In genomic region chr17:1137465-1137894, GRCh38 we compare ENCODE assay signal across 12 cellular contexts. TPM values are rescaled to one million over a fixed set of nuclear protein-coding genes. Genes with fewer than 3 reads are reported as not detected.
DNase-seq lines count a peak whose midpoint lies in the region; ATAC-seq and TF ChIP-seq lines count a peak whose summit lies in the region.
"Had no signal": no experiment of that assay in that cellular context is flagged by ENCODE, and none has a peak within 500 bp of the region (broad histone marks: within the 10 kb centered on the region; RNA-seq: fewer than 3 reads in every experiment).

No MANE protein-coding gene starts in this region.

- H3K27ac Mint-ChIP-seq in CD8-positive, alpha-beta T cell: peak overlapping the region; percentile 38
- H3K27ac Mint-ChIP-seq in activated CD8-positive, alpha-beta T cell treated with anti-CD3 and anti-CD28 coated beads, Interleukin-2, amount 10 ng/mL, durations not matched to agents 7 days and 5 days: no peak overlapping the region
- H3K27ac Mint-ChIP-seq in progenitor cell of endocrine pancreas: no peak overlapping the region

- peak overlapping the region; percentile 100 for H2AFZ ChIP-seq in MM.1S (ENCODE audit: low read length)

- TF ChIP-seq POLR2A in ovary (IDR thresholded peaks at IDR 0.05): no peak

- TF ChIP-seq CTCF in CD8-positive, alpha-beta T cell (IDR thresholded peaks at IDR 0.05): no peak
- TF ChIP-seq CTCF in MM.1S (IDR thresholded peaks at IDR 0.05; ENCODE audit: low read length) (no peak), mucosa of descending colon (IDR thresholded peaks at IDR 0.05) (no peak), ovary (IDR thresholded peaks at IDR 0.05) (no peak), progenitor cell of endocrine pancreas (IDR thresholded peaks at IDR 0.05; ENCODE audit: unreplicated experiment) (no peak)

- peak overlapping the region; percentile 6 for H3K4me3 Mint-ChIP-seq in CD8-positive, alpha-beta T cell
- H3K4me3 Mint-ChIP-seq in activated CD8-positive, alpha-beta T cell treated with anti-CD3 and anti-CD28 coated beads, Interleukin-2, amount 10 ng/mL, durations not matched to agents 7 days and 5 days: no peak overlapping the region
- H3K4me3 Mint-ChIP-seq in progenitor cell of endocrine pancreas (ENCODE audit: low read depth): no peak overlapping the region

- no peaks in the 10 kb centered on the region for H3K9me3 Mint-ChIP-seq in CD8-positive, alpha-beta T cell
- H3K9me3 Mint-ChIP-seq in activated CD8-positive, alpha-beta T cell treated with anti-CD3 and anti-CD28 coated beads, Interleukin-2, amount 10 ng/mL, durations not matched to agents 7 days and 5 days (ENCODE audit: insufficient read depth): no peaks in the 10 kb centered on the region
- no peaks in the 10 kb centered on the region for H3K9me3 Mint-ChIP-seq in progenitor cell of endocrine pancreas (ENCODE audit: low read depth)

- no peaks in the 10 kb centered on the region for H4K20me1 ChIP-seq in MM.1S (ENCODE audit: insufficient read depth, low read length)

- H3K27me3 Mint-ChIP-seq in CD8-positive, alpha-beta T cell (ENCODE audit: low read depth): no peaks in the 10 kb centered on the region
- H3K27me3 Mint-ChIP-seq in activated CD8-positive, alpha-beta T cell treated with anti-CD3 and anti-CD28 coated beads, Interleukin-2, amount 10 ng/mL, durations not matched to agents 7 days and 5 days (ENCODE audit: low read depth): no peaks in the 10 kb centered on the region
- H3K27me3 Mint-ChIP-seq in progenitor cell of endocrine pancreas: no peaks in the 10 kb centered on the region

- H3K4me2 ChIP-seq in MM.1S (ENCODE audit: low read depth, low read length): peak overlapping the region; percentile 95

- no peak overlapping the region for H3K4me3 ChIP-seq in CD8-positive, alpha-beta T cell (ENCODE audit: low read depth, low read length)
- H3K4me3 ChIP-seq in MM.1S (ENCODE audit: low read length) (peak overlapping the region; percentile 82), mucosa of descending colon (no peak overlapping the region), ovary (no peak overlapping the region)

- intact Hi-C loops in CD8-positive, alpha-beta T cell (cut with DNase I, micrococcal nuclease): no loop called here
- intact Hi-C loops in mucosa of descending colon (cut with DNase I, micrococcal nuclease) (no loop called here), ovary (cut with DNase I) (no loop called here)

- CTCF ChIA-PET in CD8-positive, alpha-beta T cell (lab: Charles Lee): interaction anchor here (2.6 to 2.9 kb wide), 2 partner anchors 15 to 50 kb away, joined by 9 to 10 read pairs; no protein-coding TSS in a partner anchor
- CTCF ChIA-PET in activated CD8-positive, alpha-beta T cell treated with anti-CD3 and anti-CD28 coated beads, Interleukin-2, amount 10 ng/mL, durations not matched to agents 7 days and 5 days (lab: Charles Lee): interaction anchor here (1.2 kb wide), 1 partner anchor 15 kb away, joined by 3 read pairs; no protein-coding TSS in a partner anchor

- no peaks in the 10 kb centered on the region for H3K79me2 ChIP-seq in MM.1S (ENCODE audit: low read length)

- H3K9me3 ChIP-seq in CD8-positive, alpha-beta T cell (ENCODE audit: low read length): no peaks in the 10 kb centered on the region
- H3K9me3 ChIP-seq in MM.1S (replicated peaks; ENCODE audit: insufficient read depth, low read length) (no peaks in the 10 kb centered on the region), mucosa of descending colon (no peaks in the 10 kb centered on the region), ovary (no peaks in the 10 kb centered on the region)

- peak; percentile 65 for ATAC-seq in CD8-positive, alpha-beta T cell
- no peak for ATAC-seq in activated CD8-positive, alpha-beta T cell treated with anti-CD3 and anti-CD28 coated beads, Interleukin-2, amount 10 ng/mL, durations not matched to agents 7 days and 5 days
- ATAC-seq in mucosa of descending colon (peak; percentile 98), HG03045 (IDR thresholded peaks at IDR 0.05; ENCODE audit: unreplicated experiment) (no peak)
- ATAC-seq: Right ventricle myocardium inferior had no signal

- H3K27ac ChIP-seq in CD8-positive, alpha-beta T cell (ENCODE audit: low read depth, low read length): no peak overlapping the region
- H3K27ac ChIP-seq in MM.1S (ENCODE audit: low read length) (peak overlapping the region; percentile 76), ovary (no peak overlapping the region)

- 88 to 94% (median 91%) methylated on average over 18 of the region's 18 CpGs for WGBS in ovary, 3 donors

- peak overlapping the region; percentile 62; the same call in 1 of the 2 replicates for H3K9ac ChIP-seq in MM.1S (ENCODE audit: low read length)

- no peak for TF ChIP-seq EP300 in ovary (IDR thresholded peaks at IDR 0.05)

- H3K4me1 Mint-ChIP-seq in CD8-positive, alpha-beta T cell (ENCODE audit: low read depth): no peaks in the 10 kb centered on the region
- H3K4me1 Mint-ChIP-seq in activated CD8-positive, alpha-beta T cell treated with anti-CD3 and anti-CD28 coated beads, Interleukin-2, amount 10 ng/mL, durations not matched to agents 7 days and 5 days (ENCODE audit: low read depth): no peaks in the 10 kb centered on the region
- peaks cover under 1% of the 10 kb centered on the region for H3K4me1 Mint-ChIP-seq in progenitor cell of endocrine pancreas (ENCODE audit: low read depth)

- H3F3A ChIP-seq in MM.1S (ENCODE audit: insufficient read depth, low read length): peaks cover 10% of the 10 kb centered on the region; the same call in 1 of the 2 replicates

- H3K36me3 ChIP-seq in CD8-positive, alpha-beta T cell (ENCODE audit: insufficient read depth, low read length): no peaks in the 10 kb centered on the region
- no peaks in the 10 kb centered on the region for H3K36me3 ChIP-seq in MM.1S (replicated peaks; ENCODE audit: insufficient read depth, low read length)
- H3K36me3 ChIP-seq in mucosa of descending colon (ENCODE audit: low read depth): no peaks in the 10 kb centered on the region
- H3K36me3 ChIP-seq in ovary: no peaks in the 10 kb centered on the region

- DNase-seq in CD8-positive, alpha-beta T cell: peak in 1 of 7 experiments; percentile 54
- DNase-seq in MM.1S (peak; percentile 96), mucosa of descending colon (peak in 2 of 3 donors; percentile 76 to 87), ovary (no peak), NCI-H2107 (lab: John Stamatoyannopoulos, UW) (no peak), progenitor cell of endocrine pancreas (ENCODE audit: low spot score, unreplicated experiment) (no peak)
- peak; percentile 39 for DNase-seq in activated CD8-positive, alpha-beta T cell treated with anti-CD3 and anti-CD28 coated beads, Interleukin-2, amount 10 ng/mL, durations not matched to agents 7 days and 5 days
- DNase-seq: foreskin melanocyte; NCI-H1417 treated with DMSO at 0.1 percent for 48 hours; stimulated activated CD8-positive, alpha-beta memory T cell treated with anti-CD3 and anti-CD28 coated beads, Interleukin-4, amount 100 ng/mL, for 48 hours had no signal

- H3K9me2 ChIP-seq in MM.1S (replicated peaks; ENCODE audit: insufficient read depth, low read length): no peaks in the 10 kb centered on the region

- H3K36me3 Mint-ChIP-seq in CD8-positive, alpha-beta T cell: no peaks in the 10 kb centered on the region
- H3K36me3 Mint-ChIP-seq in activated CD8-positive, alpha-beta T cell treated with anti-CD3 and anti-CD28 coated beads, Interleukin-2, amount 10 ng/mL, durations not matched to agents 7 days and 5 days (ENCODE audit: low read depth): no peaks in the 10 kb centered on the region
- peaks cover 6% of the 10 kb centered on the region for H3K36me3 Mint-ChIP-seq in progenitor cell of endocrine pancreas (ENCODE audit: insufficient read depth)

- no peaks in the 10 kb centered on the region for H3K27me3 ChIP-seq in CD8-positive, alpha-beta T cell (ENCODE audit: insufficient read depth, low read length)
- H3K27me3 ChIP-seq in MM.1S (replicated peaks; ENCODE audit: insufficient read depth, low read length): peaks cover 75% of the 10 kb centered on the region
- no peaks in the 10 kb centered on the region for H3K27me3 ChIP-seq in ovary

- POLR2A ChIA-PET in CD8-positive, alpha-beta T cell (lab: Charles Lee): interaction anchor here (0.5 kb wide), 1 partner anchor 25 kb away, joined by 3 read pairs; no protein-coding TSS in a partner anchor
- POLR2A ChIA-PET in activated CD8-positive, alpha-beta T cell treated with anti-CD3 and anti-CD28 coated beads, Interleukin-2, amount 10 ng/mL, durations not matched to agents 7 days and 5 days (lab: Charles Lee): no interaction called here

- H3K4me1 ChIP-seq in CD8-positive, alpha-beta T cell (ENCODE audit: insufficient read depth, low read length): no peaks in the 10 kb centered on the region
- H3K4me1 ChIP-seq in MM.1S (ENCODE audit: low read length): no peaks in the 10 kb centered on the region
- no peaks in the 10 kb centered on the region for H3K4me1 ChIP-seq in mucosa of descending colon (ENCODE audit: low read depth)
- peaks cover 6% of the 10 kb centered on the region for H3K4me1 ChIP-seq in ovary (ENCODE audit: insufficient read depth)

RNA-seq across cellular contexts. Expression of gene ABR, which starts 42.3 kb away (rescaled TPM):
- 10 to 100 TPM; 46.4 to 48.7 TPM for total RNA-seq in CD8-positive, alpha-beta T cell
- 100 to 1,000 TPM; 143 to 156 TPM for total RNA-seq in activated CD8-positive, alpha-beta T cell treated with anti-CD3 and anti-CD28 coated beads, Interleukin-2, amount 10 ng/mL, durations not matched to agents 7 days and 5 days
- total RNA-seq in mucosa of descending colon: 100 to 1,000 TPM; 257 to 470 (median 292) TPM
- 10 to 100 TPM; 25.0 to 94.6 (median 60.2) TPM for total RNA-seq in ovary
- polyA plus RNA-seq in ovary: 10 to 100 TPM; 33.3 to 66.7 TPM
- 61.0 and 64.6 TPM in 2 replicates for total RNA-seq in progenitor cell of endocrine pancreas

Comparison
In these comparisons a context has a peak if more than half of its experiments do, and no peak if none do; other contexts are left out.
1. ATAC-seq: peak in CD8-positive, alpha-beta T cell (single experiment) and mucosa of descending colon (single experiment); none in activated CD8-positive, alpha-beta T cell treated with anti-CD3 and anti-CD28 coated beads, Interleukin-2, amount 10 ng/mL, durations not matched to agents 7 days and 5 days (single experiment) and HG03045 (single experiment).
2. DNase-seq: peak in MM.1S (single experiment), activated CD8-positive, alpha-beta T cell treated with anti-CD3 and anti-CD28 coated beads, Interleukin-2, amount 10 ng/mL, durations not matched to agents 7 days and 5 days (single experiment) and mucosa of descending colon (2 of 3); none in ovary (0 of 5), NCI-H2107 (single experiment) and progenitor cell of endocrine pancreas (single experiment).